In genomic region chr20:39081255-39081654, GRCh38 we compare ENCODE assay signal across 8 cellular contexts.
DNase-seq lines count a peak whose midpoint lies in the region; ATAC-seq, FAIRE-seq and TF ChIP-seq lines count a peak whose summit lies in the region.

No MANE protein-coding gene starts in this region.

- H3K27ac ChIP-seq in H1 (ENCODE audit: low read depth, low read length) = no peak overlapping the region
- H3K27ac ChIP-seq in mesenchymal stem cell (ENCODE audit: low read length, poor library complexity, severe bottlenecking) = no peak overlapping the region

- no peak overlapping the region for H2BK15ac ChIP-seq in H1 (ENCODE audit: low read length)
- no peak overlapping the region for H2BK15ac ChIP-seq in mesenchymal stem cell (ENCODE audit: low read depth, poor library complexity, severe bottlenecking)

- H2AK5ac ChIP-seq in H1 (ENCODE audit: low read depth, low read length) (no peak overlapping the region), mesenchymal stem cell (ENCODE audit: low read length, severe bottlenecking) (no peak overlapping the region)

- no peak overlapping the region for H3K18ac ChIP-seq in H1 (ENCODE audit: extremely low read depth, low read length)
- H3K18ac ChIP-seq in mesenchymal stem cell (ENCODE audit: low read depth in 1 of 2, low read length in 2 of 2) = no peak overlapping the region

- CTCF ChIA-PET in activated CD8-positive, alpha-beta T cell treated with anti-CD3 and anti-CD28 coated beads, Interleukin-2, amount 10 ng/mL, durations not matched to agents 7 days and 5 days (lab: Charles Lee) = interaction anchor here (0.8 to 6.4 kb wide), 13 partner anchors 12 to 201 kb away, joined by 3 to 160 read pairs (median 3); no protein-coding TSS in a partner anchor
- CTCF ChIA-PET in H1 (lab: Charles Lee; ENCODE audit: partially characterized antibody) = interaction anchor here (0.6 to 15.4 kb wide), 25 partner anchors 8 to 1882 kb away, joined by 3 to 197 read pairs (median 4); no protein-coding TSS in a partner anchor

- H4K20me1 ChIP-seq in H1 (replicated peaks in 1 of 2; ENCODE audit: control insufficient read depth in 1 of 2, insufficient read depth in 2 of 2, low read length in 2 of 2) = no peaks in the 10 kb centered on the region

- no peak overlapping the region for H2BK120ac ChIP-seq in H1 (replicated peaks; ENCODE audit: low read depth, low read length)
- no peak overlapping the region for H2BK120ac ChIP-seq in mesenchymal stem cell (ENCODE audit: low read depth, low read length)

- H2BK20ac ChIP-seq in H1 (ENCODE audit: low read length) = no peak overlapping the region

- ATAC-seq in HG02938 (IDR thresholded peaks at IDR 0.05; ENCODE audit: unreplicated experiment) (peak; percentile 79), GM18861 (IDR thresholded peaks at IDR 0.05; ENCODE audit: unreplicated experiment) (no peak)
- peak; percentile 72 for ATAC-seq in activated CD8-positive, alpha-beta T cell treated with anti-CD3 and anti-CD28 coated beads, Interleukin-2, amount 10 ng/mL, durations not matched to agents 7 days and 5 days

- H2AFZ ChIP-seq in H1 (ENCODE audit: low read length) = no peak overlapping the region
- H2AFZ ChIP-seq in mesenchymal stem cell (ENCODE audit: low read depth, low read length) = no peak overlapping the region

- no peaks in the 10 kb centered on the region for H3K9me3 Mint-ChIP-seq in activated CD8-positive, alpha-beta T cell treated with anti-CD3 and anti-CD28 coated beads, Interleukin-2, amount 10 ng/mL, durations not matched to agents 7 days and 5 days (ENCODE audit: insufficient read depth)

- H3K27me3 ChIP-seq in H1 (replicated peaks in 1 of 4; ENCODE audit: control insufficient read depth in 3 of 4, extremely low read depth in 1 of 4, insufficient read depth in 3 of 4, low read length in 3 of 4) (no peaks in the 10 kb centered on the region; a peak in 1 of 7 replicates), mesenchymal stem cell (ENCODE audit: control insufficient read depth in 1 of 2, insufficient read depth in 1 of 2, low read length in 2 of 2) (peaks cover 33 to 58% of the 10 kb centered on the region in 2 experiments)

- no peak overlapping the region for H3K4ac ChIP-seq in H1 (replicated peaks; ENCODE audit: insufficient read length, low read depth, low read length)
- H3K4ac ChIP-seq in mesenchymal stem cell (ENCODE audit: low read depth in 1 of 2, low read length in 2 of 2) = no peak overlapping the region

- H2BK12ac ChIP-seq in H1 (ENCODE audit: low read depth, low read length) (no peak overlapping the region), mesenchymal stem cell (ENCODE audit: low read length in 2 of 2) (no peak overlapping the region)

- H3K9me3 ChIP-seq in H1 (ENCODE audit: insufficient read depth in 2 of 2, low read depth in 1 of 2, low read length in 1 of 2) (no peaks in the 10 kb centered on the region), mesenchymal stem cell (ENCODE audit: control insufficient read depth, low read length) (peaks cover 4% of the 10 kb centered on the region)

- DNase-seq in DMS53 treated with DMSO at 0.1 percent for 48 hours (lab: John Stamatoyannopoulos, UW; ENCODE audit: unreplicated experiment) = peak; percentile 18
- peak; percentile 24 for DNase-seq in NCI-H82 treated with DMSO at 0.1 percent for 48 hours (lab: John Stamatoyannopoulos, UW; ENCODE audit: unreplicated experiment)
- peak; percentile 85 for DNase-seq in activated CD8-positive, alpha-beta T cell treated with anti-CD3 and anti-CD28 coated beads, Interleukin-2, amount 10 ng/mL, durations not matched to agents 7 days and 5 days
- DNase-seq in H1 (ENCODE audit: low read depth in 1 of 2, low spot score in 2 of 2) = peak; percentile 62 to 94
- DNase-seq in mesenchymal stem cell = peak; percentile 72
- peak; percentile 62 to 72 for DNase-seq in stimulated activated CD8-positive, alpha-beta memory T cell treated with anti-CD3 and anti-CD28 coated beads, Interleukin-2, amount 100 ng/mL, for 1 hour (ENCODE audit: low read depth in 2 of 2)

- H3K14ac ChIP-seq in H1 (ENCODE audit: insufficient read length) = no peak overlapping the region
- no peak overlapping the region for H3K14ac ChIP-seq in mesenchymal stem cell (ENCODE audit: low read length in 2 of 2)

- POLR2A ChIA-PET in activated CD8-positive, alpha-beta T cell treated with anti-CD3 and anti-CD28 coated beads, Interleukin-2, amount 10 ng/mL, durations not matched to agents 7 days and 5 days (lab: Charles Lee) = no interaction called here
- POLR2A ChIA-PET in H1 (lab: Charles Lee; ENCODE audit: partially characterized antibody) = interaction anchor here (1.2 kb wide), 1 partner anchor 31 kb away, joined by 3 read pairs; no protein-coding TSS in a partner anchor

- no peak for TF ChIP-seq EP300 in H1 (IDR thresholded peaks at IDR 0.05; ENCODE audit: borderline replicate concordance in 1 of 2, low read depth in 2 of 2, low read length in 2 of 2)

- no peaks in the 10 kb centered on the region for H3K79me2 ChIP-seq in H1 (ENCODE audit: control insufficient read depth in 1 of 2, insufficient read depth in 2 of 2, low read length in 2 of 2)

- no peak overlapping the region for H4K5ac ChIP-seq in H1 (ENCODE audit: insufficient read length, low read depth, low read length)

- no peak for TF ChIP-seq POLR2A in H1 (IDR thresholded peaks at IDR 0.05; ENCODE audit: control extremely low read depth in 1 of 2, low read depth in 2 of 2, low read length in 2 of 2)

- H3K4me2 ChIP-seq in H1 (ENCODE audit: insufficient read depth in 1 of 2, low read depth in 2 of 2, low read length in 2 of 2) (no peak overlapping the region), mesenchymal stem cell (ENCODE audit: low read length, poor library complexity, severe bottlenecking) (no peak overlapping the region)

- H4K8ac ChIP-seq in H1 (ENCODE audit: extremely low read depth, insufficient read depth, low read length) (no peak overlapping the region), mesenchymal stem cell (ENCODE audit: low read length) (no peak overlapping the region)

- H3K36me3 Mint-ChIP-seq in activated CD8-positive, alpha-beta T cell treated with anti-CD3 and anti-CD28 coated beads, Interleukin-2, amount 10 ng/mL, durations not matched to agents 7 days and 5 days (ENCODE audit: low read depth) = no peaks in the 10 kb centered on the region

- no peaks in the 10 kb centered on the region for H3K23me2 ChIP-seq in H1 (ENCODE audit: low read depth, low read length)

- H3K4me1 ChIP-seq in H1 (replicated peaks in 1 of 4; ENCODE audit: control insufficient read depth in 3 of 4, insufficient read depth in 4 of 4, low read length in 3 of 4) (no peaks in the 10 kb centered on the region), mesenchymal stem cell (ENCODE audit: control insufficient read depth, insufficient read depth, low read depth, low read length) (no peaks in the 10 kb centered on the region)

- H3K56ac ChIP-seq in H1 (replicated peaks; ENCODE audit: insufficient read length, low read depth, low read length) = no peak overlapping the region

- no peak overlapping the region for H4K91ac ChIP-seq in H1 (replicated peaks; ENCODE audit: insufficient read length, low read length)
- H4K91ac ChIP-seq in mesenchymal stem cell (ENCODE audit: low read length) = no peak overlapping the region

- no peaks in the 10 kb centered on the region for H3K36me3 ChIP-seq in H1 (ENCODE audit: control insufficient read depth in 2 of 4, insufficient read depth in 4 of 4, low read length in 3 of 4)
- no peaks in the 10 kb centered on the region for H3K36me3 ChIP-seq in mesenchymal stem cell (ENCODE audit: control insufficient read depth in 1 of 2, insufficient read depth in 2 of 2, low read depth in 1 of 2, low read length in 2 of 2)

- peak; percentile 75 to 92 (median 80) for TF ChIP-seq CTCF in H1 (IDR thresholded peaks at IDR 0.05; ENCODE audit: control extremely low read depth in 1 of 3, insufficient read depth in 1 of 3, low read depth in 1 of 3, low read length in 3 of 3)

- H2BK5ac ChIP-seq in H1 (ENCODE audit: low read depth, low read length) = no peak overlapping the region
- no peak overlapping the region for H2BK5ac ChIP-seq in mesenchymal stem cell (ENCODE audit: low read depth, low read length, poor library complexity, severe bottlenecking)

- no peak overlapping the region for H3K23ac ChIP-seq in H1 (ENCODE audit: insufficient read length)
- H3K23ac ChIP-seq in mesenchymal stem cell (ENCODE audit: low read length in 2 of 2) = no peak overlapping the region

- H3K9ac ChIP-seq in H1 (replicated peaks in 1 of 4; ENCODE audit: extremely low read depth in 1 of 4, low read depth in 3 of 4, low read length in 3 of 4) = no peak overlapping the region
- no peak overlapping the region for H3K9ac ChIP-seq in mesenchymal stem cell (ENCODE audit: low read length)

- WGBS in H1 (ENCODE audit: extremely low coverage in 1 of 2, insufficient coverage in 1 of 2, insufficient read length in 1 of 2, insufficient replicate concordance in 2 of 2, low coverage in 1 of 2, low lambda C conversion rate in 2 of 2, missing lambda C conversion rate in 1 of 2), 2 experiments = 32% methylated on average over 5 of the region's 5 CpGs; no CpG with 5 or more reads in 1 of the 2 experiments
- 26% methylated on average over 4 of the region's 5 CpGs for WGBS in mesenchymal stem cell

- no peaks in the 10 kb centered on the region for H3K79me1 ChIP-seq in H1 (ENCODE audit: low read depth, low read length)
- H3K79me1 ChIP-seq in mesenchymal stem cell (replicated peaks; ENCODE audit: low read length, poor library complexity, severe bottlenecking) = no peaks in the 10 kb centered on the region

- H3K27me3 Mint-ChIP-seq in activated CD8-positive, alpha-beta T cell treated with anti-CD3 and anti-CD28 coated beads, Interleukin-2, amount 10 ng/mL, durations not matched to agents 7 days and 5 days (ENCODE audit: low read depth) = peaks cover 30% of the 10 kb centered on the region

- peak; percentile 63 to 69 for TF ChIP-seq RAD21 in H1 (IDR thresholded peaks at IDR 0.05 in 1 of 2, conservative IDR thresholded peaks at IDR 0.05 in 1 of 2; ENCODE audit: low read depth in 2 of 2, low read length in 2 of 2)

- H3K4me3 ChIP-seq in H1 (ENCODE audit: extremely low read depth in 1 of 4, insufficient read depth in 2 of 4, low read depth in 3 of 4, low read length in 4 of 4) = no peak overlapping the region
- H3K4me3 ChIP-seq in mesenchymal stem cell (ENCODE audit: insufficient read depth in 1 of 2, low read depth in 1 of 2, low read length in 2 of 2) = no peak overlapping the region

- H3K4me1 Mint-ChIP-seq in activated CD8-positive, alpha-beta T cell treated with anti-CD3 and anti-CD28 coated beads, Interleukin-2, amount 10 ng/mL, durations not matched to agents 7 days and 5 days (ENCODE audit: low read depth) = peaks cover 7% of the 10 kb centered on the region

- peak; percentile 94 for FAIRE-seq in H1 (lab: Jason Lieb, UNC)

- no peak overlapping the region for H3K4me3 Mint-ChIP-seq in activated CD8-positive, alpha-beta T cell treated with anti-CD3 and anti-CD28 coated beads, Interleukin-2, amount 10 ng/mL, durations not matched to agents 7 days and 5 days

- H3K27ac Mint-ChIP-seq in activated CD8-positive, alpha-beta T cell treated with anti-CD3 and anti-CD28 coated beads, Interleukin-2, amount 10 ng/mL, durations not matched to agents 7 days and 5 days = no peak overlapping the region

TF ChIP-seq in H1, 55 proteins besides CTCF, POLR2A, EP300 and RAD21:
- TF ChIP-seq FOSL1 (IDR thresholded peaks at IDR 0.05; ENCODE audit: insufficient read depth, low read depth, low read length) (no peak), MAFK (IDR thresholded peaks at IDR 0.05; ENCODE audit: low read depth, low read length) (no peak)

Comparison
In these comparisons a context has a peak if more than half of its experiments do, and no peak if none do; other contexts are left out.
1. DNase-seq: peak in every context shown above with its lines; median percentile 85 in activated CD8-positive, alpha-beta T cell treated with anti-CD3 and anti-CD28 coated beads, Interleukin-2, amount 10 ng/mL, durations not matched to agents 7 days and 5 days; 78 in H1; 72 in mesenchymal stem cell; 67 in stimulated activated CD8-positive, alpha-beta memory T cell treated with anti-CD3 and anti-CD28 coated beads, Interleukin-2, amount 100 ng/mL, for 1 hour; 24 in NCI-H82 treated with DMSO at 0.1 percent for 48 hours; 18 in DMS53 treated with DMSO at 0.1 percent for 48 hours.